ENCODE assay signal across 10 cellular contexts in genomic region chr19:33998739-33999345, GRCh38.
DNase-seq lines count a peak whose midpoint lies in the region; ATAC-seq and TF ChIP-seq lines count a peak whose summit lies in the region.
"Had no signal": no experiment of that assay in that cellular context is flagged by ENCODE, and none has a peak within 500 bp of the region (broad histone marks: within the 10 kb centered on the region; RNA-seq: fewer than 3 reads in every experiment).

No MANE protein-coding gene starts in this region.

- no peak overlapping the region for H3K4me2 ChIP-seq in neural cell (ENCODE audit: low read length)

- H3K4me1 ChIP-seq in Caco-2: no peaks in the 10 kb centered on the region

- peak; percentile 36 for TF ChIP-seq RAD21 in neural cell (conservative IDR thresholded peaks at IDR 0.05)

- H3K27me3 ChIP-seq in Caco-2 (replicated peaks; ENCODE audit: control insufficient read depth, insufficient read depth, low read length) (no peaks in the 10 kb centered on the region), neural cell (ENCODE audit: insufficient read depth, low read depth, low read length) (no peaks in the 10 kb centered on the region)

- no peak overlapping the region for H3K27ac Mint-ChIP-seq in Caco-2 (ENCODE audit: unreplicated experiment)

- no peak overlapping the region for H2AFZ ChIP-seq in neural cell (ENCODE audit: low read depth, low read length)

- CTCF ChIA-PET in Caco-2 (lab: Charles Lee): interaction anchor here (1.1 to 1.2 kb wide), 2 partner anchors 93 to 98 kb away, joined by 3 read pairs; no protein-coding TSS in a partner anchor

- H3K9ac ChIP-seq in neural cell (ENCODE audit: low read length): no peak overlapping the region

- BruUV-seq in Caco-2 (replicated peaks; lab: Mats Ljungman, UMichigan): no TSS peak

- no peaks in the 10 kb centered on the region for H4K20me1 ChIP-seq in neural cell (ENCODE audit: insufficient read depth)

- H3K27ac ChIP-seq in neural cell (ENCODE audit: low read length): no peak overlapping the region

- H3K4me1 Mint-ChIP-seq in Caco-2 (ENCODE audit: low read depth, unreplicated experiment): no peaks in the 10 kb centered on the region

- no peaks in the 10 kb centered on the region for H3F3A ChIP-seq in neural cell (ENCODE audit: insufficient read depth, low read length, poor library complexity, severe bottlenecking)

- no peaks in the 10 kb centered on the region for H3K36me3 Mint-ChIP-seq in Caco-2 (ENCODE audit: insufficient read depth, unreplicated experiment)

- POLR2A ChIA-PET in Caco-2 (lab: Charles Lee): interaction anchor here (0.6 kb wide), 1 partner anchor 221 kb away, joined by 3 read pairs; no protein-coding TSS in a partner anchor

- DNase-seq in Caco-2 (no peak), NAMALWA (ENCODE audit: low spot score) (peak; percentile 20), cardiac fibroblast (ENCODE audit: low read depth in 2 of 2) (peak; percentile 21 to 29), epidermal melanocyte (ENCODE audit: insufficient read length, low spot score) (no peak), SHP77 treated with DMSO at 0.1 percent for 48 hours (lab: John Stamatoyannopoulos, UW) (no peak), NCI-H2107 (lab: John Stamatoyannopoulos, UW) (no peak)
- DNase-seq: SHP77; stimulated activated CD8-positive, alpha-beta memory T cell treated with anti-CD3 and anti-CD28 coated beads, Interleukin-4, amount 100 ng/mL, for 48 hours had no signal

- intact Hi-C loops in Caco-2 (cut with micrococcal nuclease; ENCODE audit: unreplicated experiment): loop anchor here (2.0 kb wide), 2 partner anchors 98 to 204 kb away; no protein-coding TSS in a partner anchor

- H3K9me3 ChIP-seq in Caco-2 (no peaks in the 10 kb centered on the region), neural cell (ENCODE audit: low read length) (no peaks in the 10 kb centered on the region)

- H3K4me3 Mint-ChIP-seq in Caco-2 (ENCODE audit: unreplicated experiment): no peak overlapping the region

- H3K9me2 ChIP-seq in neural cell (ENCODE audit: insufficient read depth, low read length): no peaks in the 10 kb centered on the region

- peak; percentile 32 to 58 for TF ChIP-seq CTCF in Caco-2 (IDR thresholded peaks at IDR 0.05; ENCODE audit: insufficient read depth in 1 of 2, low read depth in 1 of 2, low read length in 1 of 2, severe bottlenecking in 1 of 2, unreplicated experiment in 1 of 2)
- peak; percentile 31 for TF ChIP-seq CTCF in cardiac fibroblast (IDR thresholded peaks at IDR 0.05; ENCODE audit: low read depth, low read length)
- peak; percentile 54 for TF ChIP-seq CTCF in neural cell (IDR thresholded peaks at IDR 0.05; ENCODE audit: poor library complexity, severe bottlenecking)

- no peaks in the 10 kb centered on the region for H3K79me2 ChIP-seq in neural cell (replicated peaks; ENCODE audit: insufficient read depth, low read length)

- TF ChIP-seq EP300 in neural cell (conservative IDR thresholded peaks at IDR 0.05; ENCODE audit: poor library complexity, severe bottlenecking): no peak

- no peak for ATAC-seq in HG02571 (IDR thresholded peaks at IDR 0.05; ENCODE audit: unreplicated experiment)

- H3K36me3 ChIP-seq in Caco-2 (ENCODE audit: control insufficient read depth, insufficient read depth, low read length) (no peaks in the 10 kb centered on the region), neural cell (ENCODE audit: insufficient read depth, low read length) (no peaks in the 10 kb centered on the region)

- no peaks in the 10 kb centered on the region for H3K9me3 Mint-ChIP-seq in Caco-2 (ENCODE audit: unreplicated experiment)

- no peak overlapping the region for H3K4me3 ChIP-seq in Caco-2 (ENCODE audit: low read depth, low read length)
- H3K4me3 ChIP-seq in cardiac fibroblast (replicated peaks in 1 of 2; ENCODE audit: low read depth in 2 of 2, low read length in 2 of 2): no peak overlapping the region
- H3K4me3 ChIP-seq in neural cell (ENCODE audit: low read length): no peak overlapping the region

- H3K27me3 Mint-ChIP-seq in Caco-2 (ENCODE audit: insufficient read depth, unreplicated experiment): peaks cover 12% of the 10 kb centered on the region

TF ChIP-seq in neural cell, 6 proteins besides CTCF, POLR2A, EP300 and RAD21:
- no peak for TF ChIP-seq REST (IDR thresholded peaks at IDR 0.05; ENCODE audit: borderline replicate concordance)
- TF ChIP-seq SMC3 (conservative IDR thresholded peaks at IDR 0.05; ENCODE audit: poor library complexity): peak; percentile 47

Comparison
In these comparisons a context has a peak if more than half of its experiments do, and no peak if none do; other contexts are left out.
1. DNase-seq: peak in NAMALWA (single experiment) and cardiac fibroblast (2 of 2); none in Caco-2 (0 of 2), epidermal melanocyte (single experiment), SHP77 treated with DMSO at 0.1 percent for 48 hours (single experiment) and NCI-H2107 (single experiment).
2. Peak in every context shown above with its lines, with median percentiles within 50 percentile points of each other: CTCF ChIP-seq.